Comparison of ENCODE assay signal across 9 cellular contexts in genomic region chr1:2392686-2393085, GRCh38. TPM values are rescaled to one million over a fixed set of nuclear protein-coding genes. Genes with fewer than 3 reads are reported as not detected.
DNase-seq lines count a peak whose midpoint lies in the region; ATAC-seq and TF ChIP-seq lines count a peak whose summit lies in the region.
"Had no signal": no experiment of that assay in that cellular context is flagged by ENCODE, and none has a peak within 500 bp of the region (broad histone marks: within the 10 kb centered on the region; RNA-seq: fewer than 3 reads in every experiment).

No MANE protein-coding gene starts in this region.

- peak overlapping the region; percentile 68 for H3K4me3 ChIP-seq in CD8-positive, alpha-beta memory T cell (ENCODE audit: low read length)
- peak overlapping the region; percentile 93 for H3K4me3 ChIP-seq in PC-3 (ENCODE audit: low read length)
- peak overlapping the region; percentile 96 for H3K4me3 ChIP-seq in ovary

- no peaks in the 10 kb centered on the region for H3K27me3 ChIP-seq in CD8-positive, alpha-beta memory T cell (ENCODE audit: insufficient read depth, low read length, poor library complexity, severe bottlenecking)
- H3K27me3 ChIP-seq in PC-3 (ENCODE audit: low read length) (no peaks in the 10 kb centered on the region), ovary (no peaks in the 10 kb centered on the region)

- no peak for TF ChIP-seq POLR2A in ovary (IDR thresholded peaks at IDR 0.05)

- H3K9me2 ChIP-seq in PC-3 (replicated peaks; ENCODE audit: low read length), result no peaks in the 10 kb centered on the region

- H3K4me1 Mint-ChIP-seq in CD8-positive, alpha-beta memory T cell, result peaks cover 28 to 58% (median 43%) of the 10 kb centered on the region in 3 donors
- H3K4me1 Mint-ChIP-seq in endothelial cell (ENCODE audit: unreplicated experiment), result peaks cover 12% of the 10 kb centered on the region

- POLR2A ChIA-PET in CD8-positive, alpha-beta memory T cell (lab: Charles Lee), result interaction anchor here (1.9 kb wide), 1 partner anchor 164 kb away, joined by 12 read pairs; no protein-coding TSS in a partner anchor
- POLR2A ChIA-PET in PC-3 (lab: Charles Lee; ENCODE audit: unreplicated experiment), result no interaction called here

- H3K27ac ChIP-seq in CD8-positive, alpha-beta memory T cell (ENCODE audit: low read depth, low read length), result peak overlapping the region; percentile 79
- no peak overlapping the region for H3K27ac ChIP-seq in PC-3 (ENCODE audit: low read length)
- H3K27ac ChIP-seq in ovary, result no peak overlapping the region

- TF ChIP-seq EP300 in ovary (IDR thresholded peaks at IDR 0.05), result no peak

- no TSS peak for BruUV-seq in PC-3 (replicated peaks; lab: Mats Ljungman, UMichigan)

- H3K4me3 Mint-ChIP-seq in CD8-positive, alpha-beta memory T cell, result peak overlapping the region; percentile 83 to 91 (median 90)
- peak overlapping the region; percentile 98 for H3K4me3 Mint-ChIP-seq in endothelial cell (ENCODE audit: unreplicated experiment)

- 12 to 34% (median 13%) methylated on average over 16 of the region's 16 CpGs for WGBS in ovary, 3 donors

- DNase-seq in CD8-positive, alpha-beta memory T cell, result no peak
- DNase-seq in PC-3 (no peak), endothelial cell (ENCODE audit: low spot score) (no peak), ovary (no peak), NOMO-1 treated with DMSO at 0.1 percent for 48 hours (lab: John Stamatoyannopoulos, UW; ENCODE audit: unreplicated experiment) (no peak), hepatic stellate cell (ENCODE audit: low spot score) (no peak), anterior cingulate cortex (lab: John Stamatoyannopoulos, UW) (no peak), activated gamma-delta T cell (lab: John Stamatoyannopoulos, UW) (no peak)
- DNase-seq: NCI-H510A had no signal

- no peaks in the 10 kb centered on the region for H3K9me3 ChIP-seq in CD8-positive, alpha-beta memory T cell (ENCODE audit: low read length)
- H3K9me3 ChIP-seq in PC-3 (ENCODE audit: low read length) (no peaks in the 10 kb centered on the region), ovary (no peaks in the 10 kb centered on the region)

- peak overlapping the region; percentile 97 for H3K4me2 ChIP-seq in PC-3 (ENCODE audit: low read length)

- no peak for ATAC-seq in PC-3

- no peaks in the 10 kb centered on the region for H3F3A ChIP-seq in PC-3 (ENCODE audit: low read length, unreplicated experiment)

- no peaks in the 10 kb centered on the region for H3K27me3 Mint-ChIP-seq in CD8-positive, alpha-beta memory T cell
- H3K27me3 Mint-ChIP-seq in endothelial cell (ENCODE audit: unreplicated experiment), result peaks cover 8% of the 10 kb centered on the region

- H3K4me1 ChIP-seq in CD8-positive, alpha-beta memory T cell (ENCODE audit: insufficient read depth, low read length), result peaks cover 34% of the 10 kb centered on the region
- peaks cover 22% of the 10 kb centered on the region for H3K4me1 ChIP-seq in PC-3 (ENCODE audit: insufficient read depth, low read length)
- peaks cover 11% of the 10 kb centered on the region for H3K4me1 ChIP-seq in ovary (ENCODE audit: insufficient read depth)

- peaks cover 25% of the 10 kb centered on the region for H3K36me3 ChIP-seq in CD8-positive, alpha-beta memory T cell (ENCODE audit: insufficient read depth, low read length)
- H3K36me3 ChIP-seq in PC-3 (ENCODE audit: low read depth, low read length), result peaks cover 45% of the 10 kb centered on the region; the same call in 1 of the 2 replicates
- H3K36me3 ChIP-seq in ovary, result no peaks in the 10 kb centered on the region

- H3K9me3 Mint-ChIP-seq in CD8-positive, alpha-beta memory T cell, result no peaks in the 10 kb centered on the region
- no peaks in the 10 kb centered on the region for H3K9me3 Mint-ChIP-seq in endothelial cell (ENCODE audit: unreplicated experiment)

- H4K20me1 ChIP-seq in PC-3 (ENCODE audit: low read length), result peaks cover 13% of the 10 kb centered on the region

- peaks cover 0 to 47% (median 2%) of the 10 kb centered on the region in 3 donors for H3K36me3 Mint-ChIP-seq in CD8-positive, alpha-beta memory T cell
- peaks cover 18% of the 10 kb centered on the region for H3K36me3 Mint-ChIP-seq in endothelial cell (ENCODE audit: low read depth, unreplicated experiment)

- peak overlapping the region; percentile 96 for H3K9ac ChIP-seq in PC-3 (ENCODE audit: low read length)

- peaks cover 75% of the 10 kb centered on the region for H3K79me2 ChIP-seq in PC-3 (ENCODE audit: low read length)

- intact Hi-C loops in PC-3 (cut with micrococcal nuclease), result no loop called here
- intact Hi-C loops in ovary (cut with DNase I), result no loop called here

- CTCF ChIA-PET in CD8-positive, alpha-beta memory T cell (lab: Charles Lee), result interaction anchor here (1.9 kb wide), 1 partner anchor 197 kb away, joined by 16 read pairs; the partner anchor contains the start of gene FAAP20
- CTCF ChIA-PET in PC-3 (lab: Charles Lee), result interaction anchor here (0.6 kb wide), 1 partner anchor 82 kb away, joined by 3 read pairs; no protein-coding TSS in a partner anchor

- H3K27ac Mint-ChIP-seq in CD8-positive, alpha-beta memory T cell, result peak overlapping the region in 7 of 8 donors; percentile 78 to 98 (median 92)
- peak overlapping the region; percentile 96 for H3K27ac Mint-ChIP-seq in endothelial cell (ENCODE audit: unreplicated experiment)

- H2AFZ ChIP-seq in PC-3 (ENCODE audit: low read length), result no peak overlapping the region

- TF ChIP-seq CTCF in PC-3 (conservative IDR thresholded peaks at IDR 0.05; ENCODE audit: low read depth, low read length) (no peak), endothelial cell (IDR thresholded peaks at IDR 0.05; ENCODE audit: unreplicated experiment) (no peak), ovary (IDR thresholded peaks at IDR 0.05) (no peak)

RNA-seq across cellular contexts. Expression of gene RER1, which starts 1.0 kb away (rescaled TPM):
- total RNA-seq in CD8-positive, alpha-beta memory T cell, result 100 to 1,000 TPM; 214 to 222 TPM
- 166 TPM for polyA plus RNA-seq in CD8-positive, alpha-beta memory T cell
- total RNA-seq in PC-3 (2014; rRNA removed) (160 TPM in 2 replicates), endothelial cell (ENCODE audit: unreplicated experiment) (141 TPM), ovary (100 to 1,000 TPM in 3 of 7 donors, 10 to 100 TPM in 4; 51.0 to 130 (median 99.0) TPM)
- polyA plus RNA-seq in ovary, result 100 to 1,000 TPM in 1 of 2 donors, 10 to 100 TPM in 1; 66.0 to 224 TPM

RNA-seq across cellular contexts. Expression of gene MORN1, which starts 1.3 kb away (rescaled TPM):
- total RNA-seq in CD8-positive, alpha-beta memory T cell, result 10 to 100 TPM in 1 of 2 experiments, 1 to 10 TPM in 1; 9.4 to 10.4 TPM
- 3.3 TPM for polyA plus RNA-seq in CD8-positive, alpha-beta memory T cell
- 11.2 and 30.5 TPM in 2 replicates for total RNA-seq in PC-3 (2014; rRNA removed)
- total RNA-seq in endothelial cell (ENCODE audit: unreplicated experiment), result 12.1 TPM
- 10 to 100 TPM; 15.6 to 24.2 (median 17.8) TPM for total RNA-seq in ovary
- 1 to 10 TPM; 1.7 to 8.6 TPM for polyA plus RNA-seq in ovary

RNA-seq across cellular contexts. Expression of gene PEX10, which starts 19.7 kb away (rescaled TPM):
- 10 to 100 TPM; 25.6 to 26.2 TPM for total RNA-seq in CD8-positive, alpha-beta memory T cell
- polyA plus RNA-seq in CD8-positive, alpha-beta memory T cell, result 8.9 TPM
- total RNA-seq in PC-3 (2014; rRNA removed) (97.8 and 100 TPM in 2 replicates), endothelial cell (ENCODE audit: unreplicated experiment) (25.4 TPM), ovary (10 to 100 TPM; 14.4 to 25.9 (median 23.0) TPM)
- 10 to 100 TPM; 14.5 to 19.3 TPM for polyA plus RNA-seq in ovary
